2 cellular contexts compared by ENCODE assay signal in the genomic region with DNA sequence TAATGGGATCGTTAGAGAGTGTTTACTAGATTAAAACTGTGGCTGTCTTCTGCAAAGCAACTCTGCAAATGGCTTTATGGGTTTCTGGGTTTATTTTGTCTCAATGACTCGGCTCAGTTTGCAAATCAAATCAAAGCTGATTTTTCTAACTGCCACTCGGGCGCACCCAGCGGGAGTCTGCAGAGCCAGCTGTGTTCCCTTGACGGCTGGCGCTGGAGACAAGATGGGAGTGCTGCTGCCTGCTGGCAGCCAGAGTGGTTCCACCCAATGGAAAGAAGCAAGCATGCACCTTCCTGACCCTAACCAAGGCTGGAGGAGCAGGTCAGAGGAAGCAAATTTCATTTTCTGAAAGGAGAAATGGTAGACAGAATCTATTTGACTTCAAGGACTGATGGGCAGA.
TF ChIP-seq lines count a peak whose summit lies in the region.

No MANE protein-coding gene starts in this region.

TF ChIP-seq in SK-N-SH, 30 proteins besides CTCF, POLR2A, EP300 and RAD21 (continued from another document):
- TF ChIP-seq, protein P1, sequence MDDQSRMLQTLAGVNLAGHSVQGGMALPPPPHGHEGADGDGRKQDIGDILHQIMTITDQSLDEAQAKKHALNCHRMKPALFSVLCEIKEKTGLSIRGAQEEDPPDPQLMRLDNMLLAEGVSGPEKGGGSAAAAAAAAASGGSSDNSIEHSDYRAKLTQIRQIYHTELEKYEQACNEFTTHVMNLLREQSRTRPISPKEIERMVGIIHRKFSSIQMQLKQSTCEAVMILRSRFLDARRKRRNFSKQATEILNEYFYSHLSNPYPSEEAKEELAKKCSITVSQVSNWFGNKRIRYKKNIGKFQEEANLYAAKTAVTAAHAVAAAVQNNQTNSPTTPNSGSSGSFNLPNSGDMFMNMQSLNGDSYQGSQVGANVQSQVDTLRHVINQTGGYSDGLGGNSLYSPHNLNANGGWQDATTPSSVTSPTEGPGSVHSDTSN (IDR thresholded peaks at IDR 0.05) = no peak
- TF ChIP-seq GATA2 (CRISPR knock-in tag; IDR thresholded peaks at IDR 0.05) = no peak
- TF ChIP-seq TAF1 (IDR thresholded peaks at IDR 0.05; ENCODE audit: borderline replicate concordance, low read depth, low read length) = no peak
- TF ChIP-seq, protein P2, sequence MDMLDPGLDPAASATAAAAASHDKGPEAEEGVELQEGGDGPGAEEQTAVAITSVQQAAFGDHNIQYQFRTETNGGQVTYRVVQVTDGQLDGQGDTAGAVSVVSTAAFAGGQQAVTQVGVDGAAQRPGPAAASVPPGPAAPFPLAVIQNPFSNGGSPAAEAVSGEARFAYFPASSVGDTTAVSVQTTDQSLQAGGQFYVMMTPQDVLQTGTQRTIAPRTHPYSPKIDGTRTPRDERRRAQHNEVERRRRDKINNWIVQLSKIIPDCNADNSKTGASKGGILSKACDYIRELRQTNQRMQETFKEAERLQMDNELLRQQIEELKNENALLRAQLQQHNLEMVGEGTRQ (IDR thresholded peaks at IDR 0.05; ENCODE audit: borderline replicate concordance, low read depth, low read length) = no peak
- TF ChIP-seq, protein P3, sequence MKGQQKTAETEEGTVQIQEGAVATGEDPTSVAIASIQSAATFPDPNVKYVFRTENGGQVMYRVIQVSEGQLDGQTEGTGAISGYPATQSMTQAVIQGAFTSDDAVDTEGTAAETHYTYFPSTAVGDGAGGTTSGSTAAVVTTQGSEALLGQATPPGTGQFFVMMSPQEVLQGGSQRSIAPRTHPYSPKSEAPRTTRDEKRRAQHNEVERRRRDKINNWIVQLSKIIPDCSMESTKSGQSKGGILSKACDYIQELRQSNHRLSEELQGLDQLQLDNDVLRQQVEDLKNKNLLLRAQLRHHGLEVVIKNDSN (IDR thresholded peaks at IDR 0.05; ENCODE audit: borderline replicate concordance, low read depth) = no peak
- TF ChIP-seq, protein P4, sequence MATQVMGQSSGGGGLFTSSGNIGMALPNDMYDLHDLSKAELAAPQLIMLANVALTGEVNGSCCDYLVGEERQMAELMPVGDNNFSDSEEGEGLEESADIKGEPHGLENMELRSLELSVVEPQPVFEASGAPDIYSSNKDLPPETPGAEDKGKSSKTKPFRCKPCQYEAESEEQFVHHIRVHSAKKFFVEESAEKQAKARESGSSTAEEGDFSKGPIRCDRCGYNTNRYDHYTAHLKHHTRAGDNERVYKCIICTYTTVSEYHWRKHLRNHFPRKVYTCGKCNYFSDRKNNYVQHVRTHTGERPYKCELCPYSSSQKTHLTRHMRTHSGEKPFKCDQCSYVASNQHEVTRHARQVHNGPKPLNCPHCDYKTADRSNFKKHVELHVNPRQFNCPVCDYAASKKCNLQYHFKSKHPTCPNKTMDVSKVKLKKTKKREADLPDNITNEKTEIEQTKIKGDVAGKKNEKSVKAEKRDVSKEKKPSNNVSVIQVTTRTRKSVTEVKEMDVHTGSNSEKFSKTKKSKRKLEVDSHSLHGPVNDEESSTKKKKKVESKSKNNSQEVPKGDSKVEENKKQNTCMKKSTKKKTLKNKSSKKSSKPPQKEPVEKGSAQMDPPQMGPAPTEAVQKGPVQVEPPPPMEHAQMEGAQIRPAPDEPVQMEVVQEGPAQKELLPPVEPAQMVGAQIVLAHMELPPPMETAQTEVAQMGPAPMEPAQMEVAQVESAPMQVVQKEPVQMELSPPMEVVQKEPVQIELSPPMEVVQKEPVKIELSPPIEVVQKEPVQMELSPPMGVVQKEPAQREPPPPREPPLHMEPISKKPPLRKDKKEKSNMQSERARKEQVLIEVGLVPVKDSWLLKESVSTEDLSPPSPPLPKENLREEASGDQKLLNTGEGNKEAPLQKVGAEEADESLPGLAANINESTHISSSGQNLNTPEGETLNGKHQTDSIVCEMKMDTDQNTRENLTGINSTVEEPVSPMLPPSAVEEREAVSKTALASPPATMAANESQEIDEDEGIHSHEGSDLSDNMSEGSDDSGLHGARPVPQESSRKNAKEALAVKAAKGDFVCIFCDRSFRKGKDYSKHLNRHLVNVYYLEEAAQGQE (IDR thresholded peaks at IDR 0.05; ENCODE audit: low read depth, low read length) = no peak
- no peak for TF ChIP-seq POLR2AphosphoS5 (IDR thresholded peaks at IDR 0.05; ENCODE audit: low read depth, low read length)
- TF ChIP-seq NRF1 (IDR thresholded peaks at IDR 0.05; ENCODE audit: low read depth, low read length) = no peak
- TF ChIP-seq, protein P5, sequence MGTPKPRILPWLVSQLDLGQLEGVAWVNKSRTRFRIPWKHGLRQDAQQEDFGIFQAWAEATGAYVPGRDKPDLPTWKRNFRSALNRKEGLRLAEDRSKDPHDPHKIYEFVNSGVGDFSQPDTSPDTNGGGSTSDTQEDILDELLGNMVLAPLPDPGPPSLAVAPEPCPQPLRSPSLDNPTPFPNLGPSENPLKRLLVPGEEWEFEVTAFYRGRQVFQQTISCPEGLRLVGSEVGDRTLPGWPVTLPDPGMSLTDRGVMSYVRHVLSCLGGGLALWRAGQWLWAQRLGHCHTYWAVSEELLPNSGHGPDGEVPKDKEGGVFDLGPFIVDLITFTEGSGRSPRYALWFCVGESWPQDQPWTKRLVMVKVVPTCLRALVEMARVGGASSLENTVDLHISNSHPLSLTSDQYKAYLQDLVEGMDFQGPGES (IDR thresholded peaks at IDR 0.05; ENCODE audit: low read depth, low read length) = no peak
- TF ChIP-seq, protein P6, sequence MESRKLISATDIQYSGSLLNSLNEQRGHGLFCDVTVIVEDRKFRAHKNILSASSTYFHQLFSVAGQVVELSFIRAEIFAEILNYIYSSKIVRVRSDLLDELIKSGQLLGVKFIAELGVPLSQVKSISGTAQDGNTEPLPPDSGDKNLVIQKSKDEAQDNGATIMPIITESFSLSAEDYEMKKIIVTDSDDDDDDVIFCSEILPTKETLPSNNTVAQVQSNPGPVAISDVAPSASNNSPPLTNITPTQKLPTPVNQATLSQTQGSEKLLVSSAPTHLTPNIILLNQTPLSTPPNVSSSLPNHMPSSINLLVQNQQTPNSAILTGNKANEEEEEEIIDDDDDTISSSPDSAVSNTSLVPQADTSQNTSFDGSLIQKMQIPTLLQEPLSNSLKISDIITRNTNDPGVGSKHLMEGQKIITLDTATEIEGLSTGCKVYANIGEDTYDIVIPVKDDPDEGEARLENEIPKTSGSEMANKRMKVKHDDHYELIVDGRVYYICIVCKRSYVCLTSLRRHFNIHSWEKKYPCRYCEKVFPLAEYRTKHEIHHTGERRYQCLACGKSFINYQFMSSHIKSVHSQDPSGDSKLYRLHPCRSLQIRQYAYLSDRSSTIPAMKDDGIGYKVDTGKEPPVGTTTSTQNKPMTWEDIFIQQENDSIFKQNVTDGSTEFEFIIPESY (IDR thresholded peaks at IDR 0.05; ENCODE audit: borderline replicate concordance, low read depth) = no peak
TF ChIP-seq in SK-N-SH: peak in this region for 0.

TF ChIP-seq in SK-N-SH treated with all-trans-retinoic acid at 6 μM for 48 hours, 23 proteins besides CTCF, POLR2A, EP300 and RAD21 (continued from another document):
- TF ChIP-seq, protein P7, sequence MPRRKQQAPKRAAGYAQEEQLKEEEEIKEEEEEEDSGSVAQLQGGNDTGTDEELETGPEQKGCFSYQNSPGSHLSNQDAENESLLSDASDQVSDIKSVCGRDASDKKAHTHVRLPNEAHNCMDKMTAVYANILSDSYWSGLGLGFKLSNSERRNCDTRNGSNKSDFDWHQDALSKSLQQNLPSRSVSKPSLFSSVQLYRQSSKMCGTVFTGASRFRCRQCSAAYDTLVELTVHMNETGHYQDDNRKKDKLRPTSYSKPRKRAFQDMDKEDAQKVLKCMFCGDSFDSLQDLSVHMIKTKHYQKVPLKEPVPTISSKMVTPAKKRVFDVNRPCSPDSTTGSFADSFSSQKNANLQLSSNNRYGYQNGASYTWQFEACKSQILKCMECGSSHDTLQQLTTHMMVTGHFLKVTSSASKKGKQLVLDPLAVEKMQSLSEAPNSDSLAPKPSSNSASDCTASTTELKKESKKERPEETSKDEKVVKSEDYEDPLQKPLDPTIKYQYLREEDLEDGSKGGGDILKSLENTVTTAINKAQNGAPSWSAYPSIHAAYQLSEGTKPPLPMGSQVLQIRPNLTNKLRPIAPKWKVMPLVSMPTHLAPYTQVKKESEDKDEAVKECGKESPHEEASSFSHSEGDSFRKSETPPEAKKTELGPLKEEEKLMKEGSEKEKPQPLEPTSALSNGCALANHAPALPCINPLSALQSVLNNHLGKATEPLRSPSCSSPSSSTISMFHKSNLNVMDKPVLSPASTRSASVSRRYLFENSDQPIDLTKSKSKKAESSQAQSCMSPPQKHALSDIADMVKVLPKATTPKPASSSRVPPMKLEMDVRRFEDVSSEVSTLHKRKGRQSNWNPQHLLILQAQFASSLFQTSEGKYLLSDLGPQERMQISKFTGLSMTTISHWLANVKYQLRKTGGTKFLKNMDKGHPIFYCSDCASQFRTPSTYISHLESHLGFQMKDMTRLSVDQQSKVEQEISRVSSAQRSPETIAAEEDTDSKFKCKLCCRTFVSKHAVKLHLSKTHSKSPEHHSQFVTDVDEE (CRISPR knock-in tag; IDR thresholded peaks at IDR 0.05) = no peak
